25 cellular contexts compared by ENCODE assay signal in genomic region chr1:110888049-110888448, GRCh38. TPM values are rescaled to one million over a fixed set of nuclear protein-coding genes. Genes with fewer than 3 reads are reported as not detected.
DNase-seq lines count a peak whose midpoint lies in the region; ATAC-seq and TF ChIP-seq lines count a peak whose summit lies in the region.
"Had no signal": no experiment of that assay in that cellular context is flagged by ENCODE, and none has a peak within 500 bp of the region (broad histone marks: within the 10 kb centered on the region; RNA-seq: fewer than 3 reads in every experiment).

No MANE protein-coding gene starts in this region.

- H3K9me3 ChIP-seq in CD4-positive, CD25-positive, alpha-beta regulatory T cell (ENCODE audit: control insufficient read depth in 2 of 2, low read length in 2 of 2): no peaks in the 10 kb centered on the region
- H3K9me3 ChIP-seq in CD8-positive, alpha-beta T cell (ENCODE audit: low read length): no peaks in the 10 kb centered on the region
- H3K9me3 ChIP-seq in naive thymus-derived CD4-positive, alpha-beta T cell (ENCODE audit: control insufficient read depth in 2 of 3, low read length in 3 of 3): no peaks in the 10 kb centered on the region
- H3K9me3 ChIP-seq: HAP-1, heart right ventricle, SK-N-SH had no signal

- peaks cover 91% of the 10 kb centered on the region for H3K4me1 ChIP-seq in CD4-positive, CD25-positive, alpha-beta regulatory T cell (ENCODE audit: control insufficient read depth, insufficient read depth, low read length, poor library complexity, severe bottlenecking)
- peaks cover 70% of the 10 kb centered on the region for H3K4me1 ChIP-seq in CD8-positive, alpha-beta T cell (ENCODE audit: insufficient read depth, low read length)
- H3K4me1 ChIP-seq in naive thymus-derived CD4-positive, alpha-beta T cell (ENCODE audit: control insufficient read depth in 2 of 2, insufficient read depth in 2 of 2, low read length in 2 of 2): peaks cover 59 to 78% of the 10 kb centered on the region in 2 donors
- H3K4me1 ChIP-seq: HAP-1 had no signal

- H3K4me3 Mint-ChIP-seq in CD4-positive, CD25-positive, alpha-beta regulatory T cell: peak overlapping the region; percentile 26 to 73 (median 52)
- peak overlapping the region; percentile 62 for H3K4me3 Mint-ChIP-seq in CD8-positive, alpha-beta T cell
- peak overlapping the region; percentile 74 for H3K4me3 Mint-ChIP-seq in activated T-helper 17 cell treated with anti-CD3 and anti-CD28 coated beads, Interleukin-2, amount 50 U/mL, for 72 hours
- peak overlapping the region; percentile 44 to 95 (median 62) for H3K4me3 Mint-ChIP-seq in naive thymus-derived CD4-positive, alpha-beta T cell

- no peak for TF ChIP-seq CTCF in CD8-positive, alpha-beta T cell (IDR thresholded peaks at IDR 0.05)

- no peaks in the 10 kb centered on the region for H3K27me3 ChIP-seq in CD4-positive, CD25-positive, alpha-beta regulatory T cell (ENCODE audit: control insufficient read depth, insufficient read depth, low read length)
- H3K27me3 ChIP-seq in CD8-positive, alpha-beta T cell (ENCODE audit: insufficient read depth, low read length): no peaks in the 10 kb centered on the region
- no peaks in the 10 kb centered on the region for H3K27me3 ChIP-seq in naive thymus-derived CD4-positive, alpha-beta T cell (ENCODE audit: control insufficient read depth in 2 of 2, insufficient read depth in 2 of 2, low read length in 2 of 2)
- H3K27me3 ChIP-seq: cardiac muscle cell, dorsolateral prefrontal cortex had no signal

- no peaks in the 10 kb centered on the region for H3K9me3 Mint-ChIP-seq in CD4-positive, CD25-positive, alpha-beta regulatory T cell
- no peaks in the 10 kb centered on the region for H3K9me3 Mint-ChIP-seq in CD8-positive, alpha-beta T cell
- H3K9me3 Mint-ChIP-seq in activated T-helper 17 cell treated with anti-CD3 and anti-CD28 coated beads, Interleukin-2, amount 50 U/mL, for 72 hours: no peaks in the 10 kb centered on the region
- peaks cover 0 to 6% (median 0%) of the 10 kb centered on the region in 11 donors for H3K9me3 Mint-ChIP-seq in naive thymus-derived CD4-positive, alpha-beta T cell

- H3K27ac ChIP-seq in CD4-positive, CD25-positive, alpha-beta regulatory T cell (ENCODE audit: insufficient read depth, low read length, poor library complexity, severe bottlenecking): peak overlapping the region; percentile 43
- H3K27ac ChIP-seq in CD8-positive, alpha-beta T cell (ENCODE audit: low read depth, low read length): peak overlapping the region; percentile 6
- peak overlapping the region; percentile 29 for H3K27ac ChIP-seq in naive thymus-derived CD4-positive, alpha-beta T cell (ENCODE audit: low read depth, low read length)
- H3K27ac ChIP-seq: cardiac muscle cell, dorsolateral prefrontal cortex, epithelial cell of prostate, heart right ventricle, KMS-11, RWPE1 had no signal

- peak overlapping the region; percentile 39 to 89 (median 76) for H3K27ac Mint-ChIP-seq in CD4-positive, CD25-positive, alpha-beta regulatory T cell
- H3K27ac Mint-ChIP-seq in CD8-positive, alpha-beta T cell: peak overlapping the region; percentile 75
- H3K27ac Mint-ChIP-seq in activated T-helper 17 cell treated with anti-CD3 and anti-CD28 coated beads, Interleukin-2, amount 50 U/mL, for 72 hours: peak overlapping the region; percentile 62
- peak overlapping the region; percentile 46 to 93 (median 77) for H3K27ac Mint-ChIP-seq in naive thymus-derived CD4-positive, alpha-beta T cell

- H3K36me3 ChIP-seq in CD4-positive, CD25-positive, alpha-beta regulatory T cell (ENCODE audit: control insufficient read depth, insufficient read depth, low read length): peaks cover 36% of the 10 kb centered on the region
- H3K36me3 ChIP-seq in CD8-positive, alpha-beta T cell (ENCODE audit: insufficient read depth, low read length): peaks cover 21% of the 10 kb centered on the region
- H3K36me3 ChIP-seq in naive thymus-derived CD4-positive, alpha-beta T cell (ENCODE audit: control insufficient read depth in 2 of 3, insufficient read depth in 3 of 3, low read length in 3 of 3): peaks cover 11 to 25% (median 17%) of the 10 kb centered on the region in 3 experiments
- H3K36me3 ChIP-seq: cardiac muscle cell, HAP-1 had no signal

- no peak for DNase-seq in CD4-positive, CD25-positive, alpha-beta regulatory T cell
- no peak for DNase-seq in CD8-positive, alpha-beta T cell
- no peak for DNase-seq in naive thymus-derived CD4-positive, alpha-beta T cell
- DNase-seq in stimulated activated naive CD4-positive, alpha-beta T cell treated with Interleukin-2 at 50 U/mL for 16 hours (lab: John Stamatoyannopoulos, UW): no peak
- DNase-seq in NCI-H345 (lab: John Stamatoyannopoulos, UW): no peak
- DNase-seq in HuH-7.5 (ENCODE audit: low spot score): no peak
- DNase-seq: activated CD4-positive, alpha-beta T cell treated with anti-CD3 and anti-CD28 coated beads for 4 hours; dorsolateral prefrontal cortex; EL; heart right ventricle; left ventricle myocardium superior; MV-4-11; NCI-H2029 treated with DMSO at 0.1 percent for 48 hours; NCI-H446; SK-N-SH; stimulated activated CD4-positive, alpha-beta T cell treated with anti-CD3 and anti-CD28 coated beads, Interleukin-4, amount 100 ng/mL, for 1 hour had no signal

- peaks cover 57 to 94% (median 73%) of the 10 kb centered on the region in 4 donors for H3K4me1 Mint-ChIP-seq in CD4-positive, CD25-positive, alpha-beta regulatory T cell
- peaks cover 88% of the 10 kb centered on the region for H3K4me1 Mint-ChIP-seq in CD8-positive, alpha-beta T cell (ENCODE audit: low read depth)
- H3K4me1 Mint-ChIP-seq in activated T-helper 17 cell treated with anti-CD3 and anti-CD28 coated beads, Interleukin-2, amount 50 U/mL, for 72 hours: peaks cover 71% of the 10 kb centered on the region
- H3K4me1 Mint-ChIP-seq in naive thymus-derived CD4-positive, alpha-beta T cell: peaks cover 77 to 99% (median 95%) of the 10 kb centered on the region in 7 donors

- CTCF ChIA-PET in CD8-positive, alpha-beta T cell (lab: Charles Lee): interaction anchor here (0.7 to 1.1 kb wide), 2 partner anchors 103 to 725 kb away, joined by 3 read pairs; no protein-coding TSS in a partner anchor
- CTCF ChIA-PET in naive thymus-derived CD4-positive, alpha-beta T cell (lab: Charles Lee): no interaction called here

- no peaks in the 10 kb centered on the region for H3K27me3 Mint-ChIP-seq in CD4-positive, CD25-positive, alpha-beta regulatory T cell
- H3K27me3 Mint-ChIP-seq in CD8-positive, alpha-beta T cell (ENCODE audit: low read depth): no peaks in the 10 kb centered on the region
- no peaks in the 10 kb centered on the region for H3K27me3 Mint-ChIP-seq in activated T-helper 17 cell treated with anti-CD3 and anti-CD28 coated beads, Interleukin-2, amount 50 U/mL, for 72 hours
- no peaks in the 10 kb centered on the region for H3K27me3 Mint-ChIP-seq in naive thymus-derived CD4-positive, alpha-beta T cell

- intact Hi-C loops in CD8-positive, alpha-beta T cell (cut with DNase I, micrococcal nuclease): loop anchor here in 1 of 2 experiments (10.0 kb wide), 1 partner anchor 867 kb away; the partner anchor contains the start of gene DDX20
- intact Hi-C loops in naive thymus-derived CD4-positive, alpha-beta T cell (cut with micrococcal nuclease): loop anchor here in 1 of 2 donors (1.0 to 2.0 kb wide), 2 partner anchors 8 to 13 kb away; no protein-coding TSS in a partner anchor

- POLR2A ChIA-PET in CD8-positive, alpha-beta T cell (lab: Charles Lee): interaction anchor here (0.8 to 1.5 kb wide), 4 partner anchors 10 to 76 kb away, joined by 3 to 4 read pairs (median 4); no protein-coding TSS in a partner anchor
- POLR2A ChIA-PET in naive thymus-derived CD4-positive, alpha-beta T cell (lab: Charles Lee): interaction anchor here (0.7 to 1.3 kb wide), 3 partner anchors 16 to 28 kb away, joined by 3 to 5 read pairs (median 3); partner anchors contain the start of gene CD53

- no peak for ATAC-seq in CD4-positive, CD25-positive, alpha-beta regulatory T cell (ENCODE audit: low read depth in 2 of 2)
- ATAC-seq in CD8-positive, alpha-beta T cell: peak; percentile 41
- no peak for ATAC-seq in activated T-helper 17 cell treated with anti-CD3 and anti-CD28 coated beads, Interleukin-2, amount 50 U/mL, for 72 hours (replicated peaks)
- ATAC-seq in naive thymus-derived CD4-positive, alpha-beta T cell: peak; percentile 10
- ATAC-seq in HG03469 (IDR thresholded peaks at IDR 0.05; ENCODE audit: unreplicated experiment): no peak
- ATAC-seq: heart right ventricle, left ventricle myocardium superior had no signal

- peak overlapping the region; percentile 77 for H3K4me3 ChIP-seq in CD4-positive, CD25-positive, alpha-beta regulatory T cell (ENCODE audit: low read depth, low read length)
- H3K4me3 ChIP-seq in CD8-positive, alpha-beta T cell (ENCODE audit: low read depth, low read length): no peak overlapping the region
- no peak overlapping the region for H3K4me3 ChIP-seq in naive thymus-derived CD4-positive, alpha-beta T cell (ENCODE audit: low read length)
- H3K4me3 ChIP-seq: cardiac muscle cell, dorsolateral prefrontal cortex, HAP-1, heart right ventricle had no signal

- peaks cover 42% of the 10 kb centered on the region for H3K36me3 Mint-ChIP-seq in CD4-positive, CD25-positive, alpha-beta regulatory T cell
- peaks cover 73% of the 10 kb centered on the region for H3K36me3 Mint-ChIP-seq in CD8-positive, alpha-beta T cell
- H3K36me3 Mint-ChIP-seq in activated T-helper 17 cell treated with anti-CD3 and anti-CD28 coated beads, Interleukin-2, amount 50 U/mL, for 72 hours (ENCODE audit: low read depth): peaks cover 98% of the 10 kb centered on the region
- peaks cover 17 to 55% (median 51%) of the 10 kb centered on the region in 5 donors for H3K36me3 Mint-ChIP-seq in naive thymus-derived CD4-positive, alpha-beta T cell

RNA-seq across cellular contexts. Expression of gene CD53, which starts 15.1 kb away (rescaled TPM):
- 397 TPM for total RNA-seq in CD4-positive, CD25-positive, alpha-beta regulatory T cell
- 1,000 to 10,000 TPM; 1,052 to 1,251 (median 1,177) TPM for polyA plus RNA-seq in CD4-positive, CD25-positive, alpha-beta regulatory T cell
- 100 to 1,000 TPM; 205 to 213 TPM for total RNA-seq in CD8-positive, alpha-beta T cell
- total RNA-seq in activated T-helper 17 cell treated with anti-CD3 and anti-CD28 coated beads, Interleukin-2, amount 50 U/mL, for 72 hours: 100 to 1,000 TPM; 315 to 427 TPM
- total RNA-seq in naive thymus-derived CD4-positive, alpha-beta T cell: 100 to 1,000 TPM; 237 to 513 (median 287) TPM
- polyA plus RNA-seq in naive thymus-derived CD4-positive, alpha-beta T cell: 1,000 to 10,000 TPM in 1 of 2 donors, 100 to 1,000 TPM in 1; 675 to 1,023 TPM
- total RNA-seq: cardiac muscle cell, fibroblast of villous mesenchyme, renal cortical epithelial cell had no signal
- polyA plus RNA-seq: cardiac muscle cell, SK-N-SH had no signal

Comparison
In these comparisons a context has a peak if more than half of its experiments do, and no peak if none do; other contexts are left out.
1. ATAC-seq: peak in CD8-positive, alpha-beta T cell (single experiment) and naive thymus-derived CD4-positive, alpha-beta T cell (single experiment); none in CD4-positive, CD25-positive, alpha-beta regulatory T cell (0 of 2), activated T-helper 17 cell treated with anti-CD3 and anti-CD28 coated beads, Interleukin-2, amount 50 U/mL, for 72 hours (single experiment) and HG03469 (single experiment).
2. Peak in every context shown above with its lines, with median percentiles within 50 percentile points of each other: H3K27ac ChIP-seq, H3K27ac Mint-ChIP-seq and H3K4me3 Mint-ChIP-seq.